ENCODE assay signal across 26 cellular contexts in genomic region chr5:151648089-151648488, GRCh38. TPM values are rescaled to one million over a fixed set of nuclear protein-coding genes. Genes with fewer than 3 reads are reported as not detected.
"Had no signal": no experiment of that assay in that cellular context is flagged by ENCODE, and none has a peak within 500 bp of the region (broad histone marks: within the 10 kb centered on the region; RNA-seq: fewer than 3 reads in every experiment).

No MANE protein-coding gene starts in this region.

- H3K27ac ChIP-seq: Peyer's patch had no signal

- H3K36me3 ChIP-seq: Peyer's patch had no signal

- DNase-seq: activated B cell treated with CpG ODN at 0.5 μM for 24 hours; activated CD4-positive, alpha-beta T cell treated with anti-CD3 and anti-CD28 coated beads for 1 hour; activated CD4-positive, alpha-beta T cell treated with anti-CD3 and anti-CD28 coated beads, Interleukin-2, amount 10 ng/mL, durations not matched to agents 24 days and 14 days; activated CD4-positive, alpha-beta T cell treated with anti-CD3 and anti-CD28 coated beads, Interleukin-2, amount 50 U/mL, for 48 hours; activated CD8-positive, alpha-beta memory T cell treated with anti-CD3 and anti-CD28 coated beads, Interleukin-2, amount 10 ng/mL, durations not matched to agents 7 days and 5 days; activated effector memory CD4-positive, alpha-beta T cell treated with Interleukin-2 at 50 U/mL for 16 hours; activated naive CD4-positive, alpha-beta T cell; activated T-cell treated with anti-CD3 and anti-CD28 coated beads, Interleukin-2, amount 50 U/mL, for 24 hours; aorta; KG1; MV-4-11; NCI-H1092 treated with DMSO at 0.1 percent for 48 hours; NCI-H1417 treated with DMSO at 0.1 percent for 48 hours; NCI-H1694; NCI-H2029; NCI-H2107; NCI-H510A treated with DMSO at 0.1 percent for 48 hours; NCI-H69; NK-92 treated with Interleukin-12 subunit alpha and Interleukin-12 subunit beta, amount 100 ng/mL, for 24 hours; OCI-M1; Peyer's patch; SIG-M5; T-helper 17 cell; T-helper 9 cell had no signal

- H3K9me3 ChIP-seq: Peyer's patch had no signal

- H3K4me1 ChIP-seq: Peyer's patch had no signal

- H3K27me3 ChIP-seq: Peyer's patch had no signal

- ATAC-seq: activated CD8-positive, alpha-beta memory T cell treated with anti-CD3 and anti-CD28 coated beads, Interleukin-2, amount 10 ng/mL, durations not matched to agents 7 days and 5 days; T-helper 17 cell had no signal

- H3K4me3 ChIP-seq: Peyer's patch had no signal

RNA-seq across cellular contexts. Expression of gene SPARC, which starts 38.6 kb away (rescaled TPM):
- total RNA-seq: activated B cell treated with CpG ODN at 0.5 μM for 24 hours; activated CD4-positive, alpha-beta T cell treated with anti-CD3 and anti-CD28 coated beads, Interleukin-2, amount 10 ng/mL, durations not matched to agents 24 days and 14 days; activated T-helper 1 cell treated with anti-CD3 and anti-CD28 coated beads, Interleukin-12 subunit alpha, Interleukin-12 subunit beta, Interleukin-2, Interleukin-4 antibody, amounts not matched to agents 30 ng/mL and 10 ng/mL and 1 ng/mL, durations not matched to agents 14 hours and 24 hours and 36 hours had no signal

RNA-seq across cellular contexts. Expression of gene FAT2, which starts 57.0 kb away (rescaled TPM):
- total RNA-seq: activated CD4-positive, alpha-beta T cell treated with anti-CD3 and anti-CD28 coated beads, Interleukin-2, amount 10 ng/mL, durations not matched to agents 24 days and 14 days; activated CD8-positive, alpha-beta memory T cell treated with anti-CD3 and anti-CD28 coated beads, Interleukin-2, amount 10 ng/mL, durations not matched to agents 7 days and 5 days; activated T-helper 1 cell treated with anti-CD3 and anti-CD28 coated beads, Interleukin-12 subunit alpha, Interleukin-12 subunit beta, Interleukin-2, Interleukin-4 antibody, amounts not matched to agents 30 ng/mL and 10 ng/mL and 1 ng/mL, durations not matched to agents 14 hours and 24 hours and 36 hours; LHCN-M2; T-helper 17 cell had no signal
- polyA plus RNA-seq: aorta had no signal
